Comparison of ENCODE assay signal across 8 cellular contexts in genomic region chr6:26330835-26331808, GRCh38. TPM values are rescaled to one million over a fixed set of nuclear protein-coding genes. Genes with fewer than 3 reads are reported as not detected.
DNase-seq lines count a peak whose midpoint lies in the region; ATAC-seq, FAIRE-seq and TF ChIP-seq lines count a peak whose summit lies in the region.

No MANE protein-coding gene starts in this region.

- peaks cover 38% of the 10 kb centered on the region for H3K4me1 Mint-ChIP-seq in activated T-cell treated with anti-CD3 and anti-CD28 coated beads, Interleukin-2, amount 50 U/mL, for 4 hours (ENCODE audit: low read depth)
- H3K4me1 Mint-ChIP-seq in type B pancreatic cell (ENCODE audit: unreplicated experiment): peaks cover 32% of the 10 kb centered on the region

- H3K4me1 ChIP-seq in A549 (peaks cover 19% of the 10 kb centered on the region), GM23248 (ENCODE audit: insufficient read depth) (peaks cover 24% of the 10 kb centered on the region), aorta (ENCODE audit: control insufficient read depth in 1 of 2, insufficient read depth in 2 of 2, low read length in 2 of 2) (no peaks in the 10 kb centered on the region)

- H3K27ac ChIP-seq in A549 (peak overlapping the region; percentile 55 to 78), GM23248 (no peak overlapping the region), aorta (ENCODE audit: low read depth in 1 of 2, low read length in 2 of 2) (no peak overlapping the region)

- H3K27me3 Mint-ChIP-seq in activated T-cell treated with anti-CD3 and anti-CD28 coated beads, Interleukin-2, amount 50 U/mL, for 4 hours (ENCODE audit: low read depth): peaks cover 41% of the 10 kb centered on the region
- peaks cover 73% of the 10 kb centered on the region for H3K27me3 Mint-ChIP-seq in type B pancreatic cell

- in situ Hi-C loops in GM23248 (cut with MboI): loop anchor here (25.0 kb wide), 1 partner anchor 206 kb away; the partner anchor contains the start of gene HMGN4

- H3K4me2 ChIP-seq in A549 (peak overlapping the region; percentile 81), GM23248 (ENCODE audit: unreplicated experiment) (peak overlapping the region; percentile 78)

- CTCF ChIA-PET in A549 (lab: Yijun Ruan, JAX): interaction anchor here (0.6 to 3.0 kb wide), 5 partner anchors 8 to 264 kb away, joined by 3 to 20 read pairs (median 5); no protein-coding TSS in a partner anchor

- no peak for FAIRE-seq in A549 (lab: Jason Lieb, UNC)

- no peak for TF ChIP-seq RAD21 in A549 (conservative IDR thresholded peaks at IDR 0.05 in 1 of 2, IDR thresholded peaks at IDR 0.05 in 1 of 2)

- ATAC-seq in A549 (peak; percentile 61 to 72), GM21529 (IDR thresholded peaks at IDR 0.05; ENCODE audit: unreplicated experiment) (no peak), aorta (ENCODE audit: low FRiP score) (no peak)
- ATAC-seq in activated T-cell treated with anti-CD3 and anti-CD28 coated beads, Interleukin-2, amount 50 U/mL, for 4 hours: peak; percentile 35 to 60

- H3K4me3 Mint-ChIP-seq in activated T-cell treated with anti-CD3 and anti-CD28 coated beads, Interleukin-2, amount 50 U/mL, for 4 hours: peak overlapping the region; percentile 76
- peak overlapping the region; percentile 86 for H3K4me3 Mint-ChIP-seq in type B pancreatic cell

- TF ChIP-seq POLR2A in A549 (IDR thresholded peaks at IDR 0.05; ENCODE audit: low read length): no peak

- no peaks in the 10 kb centered on the region for H3K36me3 Mint-ChIP-seq in activated T-cell treated with anti-CD3 and anti-CD28 coated beads, Interleukin-2, amount 50 U/mL, for 4 hours (ENCODE audit: insufficient read depth)
- H3K36me3 Mint-ChIP-seq in type B pancreatic cell: no peaks in the 10 kb centered on the region

- peak overlapping the region; percentile 94 for H3K27ac Mint-ChIP-seq in type B pancreatic cell

- TF ChIP-seq CTCF in A549 (IDR thresholded peaks at IDR 0.05) (no peak), type B pancreatic cell (conservative IDR thresholded peaks at IDR 0.05) (no peak)

- peaks cover 46% of the 10 kb centered on the region for H3F3A ChIP-seq in GM23248 (ENCODE audit: insufficient read depth)

- DNase-seq in A549 (ENCODE audit: low read depth in 1 of 2, low spot score in 1 of 2) (peak in 1 of 2 experiments; percentile 80), GM23248 (peak; percentile 33), NCI-H748 treated with DMSO at 0.1 percent for 48 hours (lab: John Stamatoyannopoulos, UW) (peak; percentile 83), type B pancreatic cell (ENCODE audit: extremely low spot score, unreplicated experiment) (no peak), aorta (no peak)
- peak; percentile 46 for DNase-seq in activated T-cell treated with anti-CD3 and anti-CD28 coated beads, Interleukin-2, amount 50 U/mL, for 4 hours

- peaks cover 2% of the 10 kb centered on the region for H3K9me3 Mint-ChIP-seq in activated T-cell treated with anti-CD3 and anti-CD28 coated beads, Interleukin-2, amount 50 U/mL, for 4 hours
- no peaks in the 10 kb centered on the region for H3K9me3 Mint-ChIP-seq in type B pancreatic cell

- H3K9me3 ChIP-seq in A549 (no peaks in the 10 kb centered on the region), GM23248 (ENCODE audit: low read depth) (no peaks in the 10 kb centered on the region), aorta (ENCODE audit: control insufficient read depth, low read length) (no peaks in the 10 kb centered on the region)

- no peak overlapping the region for H3K9ac ChIP-seq in GM23248

- no peaks in the 10 kb centered on the region for H3K9me2 ChIP-seq in GM23248 (ENCODE audit: insufficient read depth)

- no peaks in the 10 kb centered on the region for H4K20me1 ChIP-seq in GM23248 (ENCODE audit: insufficient read depth)

- H3K36me3 ChIP-seq in GM23248 (ENCODE audit: low read depth) (no peaks in the 10 kb centered on the region), aorta (ENCODE audit: control insufficient read depth in 1 of 2, insufficient read depth in 2 of 2, low read length in 1 of 2) (no peaks in the 10 kb centered on the region)

- intact Hi-C loops in aorta (cut with DNase I): no loop called here

- 2% methylated on average over 28 of the region's 28 CpGs for WGBS in A549 (ENCODE audit: missing lambda C conversion rate)
- 16% methylated on average over 28 of the region's 28 CpGs for WGBS in GM23248 (ENCODE audit: low coverage in 1 of 2, low lambda C conversion rate in 2 of 2, missing lambda C conversion rate in 2 of 2), 2 experiments
- WGBS in aorta, 2 donors: 15 to 16% methylated on average over 28 of the region's 28 CpGs

- H3K4me3 ChIP-seq in A549 (peak overlapping the region; percentile 69), GM23248 (peak overlapping the region; percentile 59), iPS-11a (ENCODE audit: low read depth, low read length) (peak overlapping the region; percentile 69), aorta (ENCODE audit: low read length in 2 of 2) (peak overlapping the region in 1 of 2 donors; percentile 38)

- POLR2A ChIA-PET in A549 (lab: Yijun Ruan, JAX): interaction anchor here (0.6 to 1.3 kb wide), 8 partner anchors 35 to 796 kb away, joined by 3 to 4 read pairs (median 3); partner anchors contain the start of gene HMGN4

- no peaks in the 10 kb centered on the region for H3K79me2 ChIP-seq in GM23248 (ENCODE audit: insufficient read depth)

- H2AFZ ChIP-seq in GM23248: peak overlapping the region; percentile 46

- TF ChIP-seq EP300 in A549 (IDR thresholded peaks at IDR 0.05): no peak

- H3K27me3 ChIP-seq in GM23248 (replicated peaks; ENCODE audit: insufficient read depth): no peaks in the 10 kb centered on the region
- no peaks in the 10 kb centered on the region for H3K27me3 ChIP-seq in aorta (ENCODE audit: control insufficient read depth in 1 of 2, insufficient read depth in 2 of 2, low read length in 1 of 2)

TF ChIP-seq in A549, 52 proteins besides CTCF, POLR2A, EP300 and RAD21 (continues in another document):
- TF ChIP-seq ELK1 (IDR thresholded peaks at IDR 0.05; ENCODE audit: low read depth, low read length): no peak
- 0 out of 5 replicates have a peak, but pooled peaks of 1 of the 2 experiments have one; percentile 24 for TF ChIP-seq JUN (IDR thresholded peaks at IDR 0.05)
- TF ChIP-seq HMGXB4 (CRISPR knock-in tag; IDR thresholded peaks at IDR 0.05; ENCODE audit: borderline replicate concordance): peak; percentile 36; the same call in 1 of the 2 replicates
- TF ChIP-seq MYC (IDR thresholded peaks at IDR 0.05; ENCODE audit: borderline replicate concordance, low read length): peak; percentile 53; the same call in 1 of the 2 replicates
- TF ChIP-seq HEYL (CRISPR knock-in tag; IDR thresholded peaks at IDR 0.05): no peak
- TF ChIP-seq SREBF2 (IDR thresholded peaks at IDR 0.05): peak; percentile 51

RNA-seq across cellular contexts. Expression of gene BTN3A2, which starts 33.9 kb away (rescaled TPM):
- polyA plus RNA-seq in A549 (2011; rRNA removed) (13.4 and 13.5 TPM in 2 replicates), A549 (2017; fragmentation: RNase III; extraction: RNeasy Plus Mini Kit Qiagen cat#74134 plus additional on column Dnase treatment) (4.2 to 5.1 TPM (median 4.8 TPM) in 3 replicates), GM23248 (2016; fragmentation: Nextera tagmentation; extraction: Ambion mirVana) (7.9 and 9.5 TPM in 2 replicates), aorta (10 to 100 TPM in 1 of 2 donors, 1 to 10 TPM in 1; 9.1 to 18.2 TPM)
- 4.3 and 5.5 TPM in 2 replicates for polyA plus RNA-seq in A549 (2012; cell fraction: cytosol; rRNA removed)
- 3.3 and 4.1 TPM in 2 replicates for polyA plus RNA-seq in A549 (2012; cell fraction: nucleus; rRNA removed)
- polyA minus RNA-seq in A549 (2011; rRNA and poly(A)+ RNA removed): 4.9 and 11.7 TPM in 2 replicates
- total RNA-seq in GM23248 (2014; rRNA removed; shearing (Covaris generic)): 12.9 and 14.5 TPM in 2 replicates
- 10 to 100 TPM; 24.9 to 41.2 (median 31.0) TPM for total RNA-seq in activated T-cell treated with anti-CD3 and anti-CD28 coated beads, Interleukin-2, amount 50 U/mL, for 4 hours
- total RNA-seq in type B pancreatic cell (ENCODE audit: low replicate concordance) (13.1 and 16.4 TPM in 2 replicates), aorta (10 to 100 TPM; 12.8 to 53.7 TPM)

RNA-seq across cellular contexts. Expression of gene BTN2A2, which starts 51.8 kb away (rescaled TPM):
- polyA plus RNA-seq in A549 (2011; rRNA removed): 6.5 and 7.0 TPM in 2 replicates
- polyA plus RNA-seq in A549 (2012; cell fraction: cytosol; rRNA removed): 4.2 and 5.2 TPM in 2 replicates
- 11.0 and 17.8 TPM in 2 replicates for polyA plus RNA-seq in A549 (2012; cell fraction: nucleus; rRNA removed)
- 6.7 to 9.5 TPM (median 7.5 TPM) in 3 replicates for polyA plus RNA-seq in A549 (2017; fragmentation: RNase III; extraction: RNeasy Plus Mini Kit Qiagen cat#74134 plus additional on column Dnase treatment)
- 12.2 and 13.0 TPM in 2 replicates for polyA minus RNA-seq in A549 (2011; rRNA and poly(A)+ RNA removed)
- 4.5 and 9.1 TPM in 2 replicates for total RNA-seq in GM23248 (2014; rRNA removed; shearing (Covaris generic))
- polyA plus RNA-seq in GM23248 (2016; fragmentation: Nextera tagmentation; extraction: Ambion mirVana): 4.0 and 5.2 TPM in 2 replicates
- total RNA-seq in activated T-cell treated with anti-CD3 and anti-CD28 coated beads, Interleukin-2, amount 50 U/mL, for 4 hours: 10 to 100 TPM in 1 of 3 donors, 1 to 10 TPM in 2; 9.0 to 10.3 (median 9.0) TPM
- 8.7 and 21.6 TPM in 2 replicates for total RNA-seq in type B pancreatic cell (ENCODE audit: low replicate concordance)
- 10 to 100 TPM; 15.7 to 22.3 TPM for total RNA-seq in aorta
- polyA plus RNA-seq in aorta: 10 to 100 TPM in 1 of 2 donors, 1 to 10 TPM in 1; 3.9 to 13.4 TPM

Comparison
In these comparisons a context has a peak if more than half of its experiments do, and no peak if none do; other contexts are left out.
1. ATAC-seq: peak in A549 (2 of 2) and activated T-cell treated with anti-CD3 and anti-CD28 coated beads, Interleukin-2, amount 50 U/mL, for 4 hours (2 of 2); none in GM21529 (single experiment) and aorta (single experiment).
2. DNase-seq: peak in GM23248 (single experiment), NCI-H748 treated with DMSO at 0.1 percent for 48 hours (single experiment) and activated T-cell treated with anti-CD3 and anti-CD28 coated beads, Interleukin-2, amount 50 U/mL, for 4 hours (single experiment); none in type B pancreatic cell (single experiment) and aorta (0 of 2).
3. H3K27ac ChIP-seq: peak in A549 (2 of 2); none in GM23248 (single experiment) and aorta (0 of 2).